In the genomic region with DNA sequence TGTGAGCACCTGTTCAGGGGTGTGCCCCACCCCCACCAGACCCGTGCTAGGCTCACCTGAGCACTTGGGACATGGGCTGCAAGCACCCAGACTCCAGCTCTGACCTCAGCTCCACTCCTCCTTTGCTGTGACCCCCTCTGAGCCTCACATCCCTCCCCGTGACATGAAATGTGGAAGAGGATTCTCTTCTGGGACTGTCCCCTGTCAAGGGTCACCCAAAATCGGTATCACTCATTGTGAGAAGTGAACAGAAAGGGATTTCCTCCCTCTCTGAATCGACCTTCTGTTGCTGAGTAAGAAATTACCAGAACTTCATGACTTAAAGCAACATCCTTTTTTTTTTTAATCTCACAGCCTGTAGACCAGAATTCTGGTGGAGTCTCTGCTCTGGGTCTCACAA, we compare ENCODE assay signal across 30 cellular contexts. TPM values are rescaled to one million over a fixed set of nuclear protein-coding genes. Genes with fewer than 3 reads are reported as not detected.
A peak's percentile ranks its signal among the peaks of the same experiment; 100 is the strongest.
DNase-seq lines count a peak whose midpoint lies in the region; ATAC-seq lines count a peak whose summit lies in the region.
"Had no signal": no experiment of that assay in that cellular context is flagged by ENCODE, and none has a peak within 500 bp of the region (broad histone marks: within the 10 kb centered on the region; RNA-seq: fewer than 3 reads in every experiment).

No MANE protein-coding gene starts in this region.

- H3K27ac Mint-ChIP-seq in IgD-negative memory B cell, result peak overlapping the region in 2 of 3 donors; percentile 12 to 31
- no peak overlapping the region for H3K27ac Mint-ChIP-seq in stimulated activated effector memory CD8-positive, alpha-beta T cell treated with anti-CD3 and anti-CD28 coated beads, Interleukin-12 subunit alpha, Interleukin-12 subunit beta, amount 100 ng/mL, for 72 hours
- H3K27ac Mint-ChIP-seq: activated naive CD8-positive, alpha-beta T cell; activated T-helper 2 cell treated with anti-CD3 and anti-CD28 coated beads, Interferon-gamma antibody, Interleukin-2, Interleukin-4, amounts not matched to agents 10 μg/mL and 5 μg/mL and 100 μg/mL, durations not matched to agents 14 hours and 24 hours and 36 hours; naive thymus-derived CD8-positive, alpha-beta T cell; progenitor cell of endocrine pancreas; WTC11 had no signal

- peaks cover 30 to 32% (median 32%) of the 10 kb centered on the region in 3 donors for H3K4me1 Mint-ChIP-seq in IgD-negative memory B cell
- H3K4me1 Mint-ChIP-seq in stimulated activated effector memory CD8-positive, alpha-beta T cell treated with anti-CD3 and anti-CD28 coated beads, Interleukin-12 subunit alpha, Interleukin-12 subunit beta, amount 100 ng/mL, for 72 hours, result peaks cover 12% of the 10 kb centered on the region

- peak overlapping the region in 2 of 4 donors; percentile 60 to 84 for H3K4me3 Mint-ChIP-seq in IgD-negative memory B cell
- H3K4me3 Mint-ChIP-seq in stimulated activated effector memory CD8-positive, alpha-beta T cell treated with anti-CD3 and anti-CD28 coated beads, Interleukin-12 subunit alpha, Interleukin-12 subunit beta, amount 100 ng/mL, for 72 hours, result no peak overlapping the region
- H3K4me3 Mint-ChIP-seq: activated naive CD8-positive, alpha-beta T cell; naive thymus-derived CD8-positive, alpha-beta T cell; WTC11 had no signal

- no peaks in the 10 kb centered on the region for H3K27me3 Mint-ChIP-seq in IgD-negative memory B cell

- peak; percentile 42 for ATAC-seq in GM18873 (IDR thresholded peaks at IDR 0.05; ENCODE audit: low FRiP score, unreplicated experiment)
- ATAC-seq in GM21619 (IDR thresholded peaks at IDR 0.05; ENCODE audit: unreplicated experiment), result peak; percentile 66
- ATAC-seq in stimulated activated effector memory CD8-positive, alpha-beta T cell treated with anti-CD3 and anti-CD28 coated beads, Interleukin-12 subunit alpha, Interleukin-12 subunit beta, amount 100 ng/mL, for 72 hours, result peak; percentile 40
- ATAC-seq: HCT116; lower lobe of right lung; naive thymus-derived CD8-positive, alpha-beta T cell; Right ventricle myocardium inferior; WTC11 had no signal

- no peak for DNase-seq in stimulated activated effector memory CD8-positive, alpha-beta T cell treated with anti-CD3 and anti-CD28 coated beads, Interleukin-12 subunit alpha, Interleukin-12 subunit beta, amount 100 ng/mL, for 72 hours (ENCODE audit: low spot score in 2 of 2)
- DNase-seq in NCI-H2107 treated with DMSO at 0.1 percent for 48 hours (lab: John Stamatoyannopoulos, UW; ENCODE audit: unreplicated experiment), result no peak
- no peak for DNase-seq in NCI-H748 treated with DMSO at 0.1 percent for 48 hours (lab: John Stamatoyannopoulos, UW)
- no peak for DNase-seq in amniotic stem cell (lab: John Stamatoyannopoulos, UW)
- DNase-seq: activated CD4-positive, alpha-beta T cell treated with anti-CD3 and anti-CD28 coated beads, Interleukin-2, amount 50 U/mL, for 4 hours; activated CD8-positive, alpha-beta memory T cell treated with anti-CD3 and anti-CD28 coated beads, Interleukin-2, amount 50 U/mL, for 4 hours; anterior cingulate cortex; COR-L47; KBM-7; lower lobe of right lung; NCI-H1092; NCI-H1694 treated with DMSO at 0.1 percent for 48 hours; NCI-H524 treated with DMSO at 0.1 percent for 48 hours; NK-92 treated with Interleukin-12 subunit alpha and Interleukin-12 subunit beta, amount 100 ng/mL, for 24 hours; nucleus accumbens; right lobe of liver; SK-N-SH; spleen; stimulated activated CD4-positive, alpha-beta T cell treated with anti-CD3 and anti-CD28 coated beads, Interleukin-2, amount 100 ng/mL, for 48 hours; transverse colon had no signal

- H3K36me3 Mint-ChIP-seq in IgD-negative memory B cell, result peaks cover 3% of the 10 kb centered on the region
- no peaks in the 10 kb centered on the region for H3K36me3 Mint-ChIP-seq in stimulated activated effector memory CD8-positive, alpha-beta T cell treated with anti-CD3 and anti-CD28 coated beads, Interleukin-12 subunit alpha, Interleukin-12 subunit beta, amount 100 ng/mL, for 72 hours
- H3K36me3 Mint-ChIP-seq: activated naive CD8-positive, alpha-beta T cell had no signal

- peaks cover 0 to 13% (median 0%) of the 10 kb centered on the region in 3 donors for H3K9me3 Mint-ChIP-seq in IgD-negative memory B cell
- H3K9me3 Mint-ChIP-seq in stimulated activated effector memory CD8-positive, alpha-beta T cell treated with anti-CD3 and anti-CD28 coated beads, Interleukin-12 subunit alpha, Interleukin-12 subunit beta, amount 100 ng/mL, for 72 hours, result no peaks in the 10 kb centered on the region
- H3K9me3 Mint-ChIP-seq: activated T-helper 2 cell treated with anti-CD3 and anti-CD28 coated beads, Interferon-gamma antibody, Interleukin-2, Interleukin-4, amounts not matched to agents 10 μg/mL and 5 μg/mL and 100 μg/mL, durations not matched to agents 14 hours and 24 hours and 36 hours had no signal

RNA-seq across cellular contexts. Expression of a gene that starts 6.2 kb away (rescaled TPM):
- 15.4 TPM for polyA plus RNA-seq in IgD-negative memory B cell
